15 cellular contexts compared by ENCODE assay signal in genomic region chr7:149067869-149068268, GRCh38. TPM values are rescaled to one million over a fixed set of nuclear protein-coding genes. Genes with fewer than 3 reads are reported as not detected.
A peak's percentile ranks its signal among the peaks of the same experiment; 100 is the strongest.
DNase-seq lines count a peak whose midpoint lies in the region; ATAC-seq, FAIRE-seq and TF ChIP-seq lines count a peak whose summit lies in the region.
"Had no signal": no experiment of that assay in that cellular context is flagged by ENCODE, and none has a peak within 500 bp of the region (broad histone marks: within the 10 kb centered on the region; RNA-seq: fewer than 3 reads in every experiment).

No MANE protein-coding gene starts in this region.

- intact Hi-C loops in right cardiac atrium (cut with DNase I) = loop anchor here in 2 of 4 donors (5.0 to 10.0 kb wide), 2 partner anchors 61 to 63 kb away; no protein-coding TSS in a partner anchor

- TF ChIP-seq CTCF in GM12875 (IDR thresholded peaks at IDR 0.05; ENCODE audit: borderline replicate concordance, insufficient read depth, low read depth, low read length) = peak; percentile 18; the same call in 1 of the 2 replicates
- TF ChIP-seq CTCF in RWPE1 (conservative IDR thresholded peaks at IDR 0.05; ENCODE audit: low read depth) = peak; percentile 21; the same call in 1 of the 2 replicates
- peak in 2 of 3 experiments; percentile 16 to 35 for TF ChIP-seq CTCF in keratinocyte (optimal IDR thresholded peaks at IDR 0.05 in 1 of 3, IDR thresholded peaks at IDR 0.05 in 1 of 3, conservative IDR thresholded peaks at IDR 0.05 in 1 of 3; ENCODE audit: extremely low read depth in 1 of 3, insufficient read depth in 2 of 3, low read length in 3 of 3)

- H3K27ac ChIP-seq in RWPE1 (no peak overlapping the region), keratinocyte (ENCODE audit: control insufficient read depth, insufficient read depth, low read length) (no peak overlapping the region), right cardiac atrium (ENCODE audit: low read length) (no peak overlapping the region)
- H3K27ac ChIP-seq: pancreas had no signal

- FAIRE-seq in keratinocyte (lab: Jason Lieb, UNC) = no peak
- FAIRE-seq: pancreas had no signal

- WGBS in right cardiac atrium = 80% methylated on average over 4 of the region's 4 CpGs

- H3K4me3 ChIP-seq in GM12875 (ENCODE audit: low read depth, low read length) (no peak overlapping the region), keratinocyte (ENCODE audit: control insufficient read depth in 2 of 3, extremely low read depth in 1 of 3, insufficient read depth in 2 of 3, low read depth in 1 of 3, low read length in 3 of 3) (no peak overlapping the region), right cardiac atrium (ENCODE audit: low read length) (no peak overlapping the region)
- H3K4me3 ChIP-seq: pancreas had no signal

- H2AFZ ChIP-seq in keratinocyte (ENCODE audit: control insufficient read depth, low read length) = no peak overlapping the region

- H3K9me1 ChIP-seq in keratinocyte (ENCODE audit: control insufficient read depth, extremely low read depth, insufficient read depth, low read length) = no peaks in the 10 kb centered on the region

- dilution Hi-C loops in keratinocyte (cut with MboI; ENCODE audit: extremely low pct_ligation_motif_present, low sequenced_read_pairs) = no loop called here

- CTCF ChIA-PET in RWPE1 (lab: Yijun Ruan, JAX) = no interaction called here

- no peaks in the 10 kb centered on the region for H3K79me2 ChIP-seq in keratinocyte (ENCODE audit: control insufficient read depth, insufficient read depth, low read length)

- no peaks in the 10 kb centered on the region for H3K27me3 ChIP-seq in keratinocyte (ENCODE audit: control insufficient read depth, extremely low read depth, insufficient read depth, low read length)
- no peaks in the 10 kb centered on the region for H3K27me3 ChIP-seq in right cardiac atrium (ENCODE audit: control insufficient read depth, insufficient read depth)
- H3K27me3 ChIP-seq: pancreas had no signal

- H4K20me1 ChIP-seq in keratinocyte (ENCODE audit: control insufficient read depth, extremely low read depth, insufficient read depth, low read length) = no peaks in the 10 kb centered on the region

- no peak for ATAC-seq in right cardiac atrium
- no peak for ATAC-seq in GM21515 (IDR thresholded peaks at IDR 0.05; ENCODE audit: unreplicated experiment)
- ATAC-seq: pancreas had no signal

- DNase-seq in NCI-H146 (lab: John Stamatoyannopoulos, UW) (peak; percentile 3), NCI-H146 treated with DMSO at 0.1 percent for 48 hours (lab: John Stamatoyannopoulos, UW; ENCODE audit: unreplicated experiment) (no peak), RWPE1 (ENCODE audit: low spot score) (no peak), keratinocyte (ENCODE audit: low read depth, low spot score) (no peak), right cardiac atrium (no peak), T1000 (lab: John Stamatoyannopoulos, UW) (no peak)
- DNase-seq: ACHN; central memory CD4-positive, alpha-beta T cell; hypothalamus; NCI-H1105 treated with DMSO at 0.1 percent for 48 hours; NCI-H524 treated with DMSO at 0.1 percent for 48 hours; pancreas; stimulated activated CD4-positive, alpha-beta T cell treated with anti-CD3 and anti-CD28 coated beads, Interleukin-15, amount 100 ng/mL, for 24 hours had no signal

- POLR2A ChIA-PET in RWPE1 (lab: Yijun Ruan, JAX; ENCODE audit: low non-redundant PET) = interaction anchor here (0.5 kb wide), 1 partner anchor 39 kb away, joined by 3 read pairs; no protein-coding TSS in a partner anchor

- peaks cover 19 to 20% of the 10 kb centered on the region in 2 experiments for H3K36me3 ChIP-seq in keratinocyte (ENCODE audit: control insufficient read depth in 2 of 2, extremely low read depth in 1 of 2, insufficient read depth in 2 of 2, low read length in 2 of 2)

- H3K4me1 ChIP-seq in keratinocyte (ENCODE audit: control insufficient read depth, extremely low read depth, insufficient read depth, low read length) (no peaks in the 10 kb centered on the region), right cardiac atrium (ENCODE audit: control insufficient read depth, insufficient read depth, low read length) (no peaks in the 10 kb centered on the region)
- H3K4me1 ChIP-seq: pancreas had no signal

- no peak overlapping the region for H3K9ac ChIP-seq in keratinocyte (ENCODE audit: control insufficient read depth, extremely low read depth, insufficient read depth, low read length)

- no peak overlapping the region for H3K4me2 ChIP-seq in keratinocyte (ENCODE audit: control insufficient read depth, extremely low read depth, insufficient read depth, low read depth, low read length)

- H3K9me3 ChIP-seq in keratinocyte (ENCODE audit: control insufficient read depth, low read depth, low read length) (no peaks in the 10 kb centered on the region), right cardiac atrium (ENCODE audit: control insufficient read depth, low read length) (no peaks in the 10 kb centered on the region)
- H3K9me3 ChIP-seq: pancreas had no signal

RNA-seq across cellular contexts. Expression of gene ZNF786, which starts 22.6 kb away (rescaled TPM):
- polyA plus RNA-seq in keratinocyte (2.8 to 4.0 TPM (median 3.3 TPM) in 3 replicates), right cardiac atrium (2.1 TPM)
- 1.9 TPM for polyA plus RNA-seq in keratinocyte (2011; ENCODE audit: low read depth)
- 2.1 and 2.2 TPM in 2 replicates for polyA plus RNA-seq in keratinocyte (2011; cell fraction: cytosol; rRNA removed)
- polyA plus RNA-seq in keratinocyte (2011; cell fraction: nucleus; rRNA removed) = 6.6 and 6.9 TPM in 2 replicates
- 3.7 and 4.2 TPM in 2 replicates for polyA plus RNA-seq in keratinocyte (2012; ENCODE audit: low replicate concordance)
- polyA minus RNA-seq in keratinocyte = 2.3 to 9.4 TPM (median 7.8 TPM) in 3 replicates
- polyA minus RNA-seq in keratinocyte (2011; cell fraction: cytosol; rRNA and poly(A)+ RNA removed) = 9.2 TPM
- polyA minus RNA-seq in keratinocyte (2011; cell fraction: nucleus; rRNA and poly(A)+ RNA removed) = 7.7 and 11.5 TPM in 2 replicates
- total RNA-seq in right cardiac atrium = 1 to 10 TPM; 2.5 to 4.1 (median 3.3) TPM

RNA-seq across cellular contexts. Expression of gene PDIA4, which starts 39.6 kb away (rescaled TPM):
- polyA plus RNA-seq in keratinocyte = 97.1 to 270 TPM (median 145 TPM) in 3 replicates
- 68.3 TPM for polyA plus RNA-seq in keratinocyte (2011; ENCODE audit: low read depth)
- polyA plus RNA-seq in keratinocyte (2011; cell fraction: cytosol; rRNA removed) = 51.5 and 52.7 TPM in 2 replicates
- polyA plus RNA-seq in keratinocyte (2011; cell fraction: nucleus; rRNA removed) = 143 and 148 TPM in 2 replicates
- 62.5 and 209 TPM in 2 replicates for polyA plus RNA-seq in keratinocyte (2012; ENCODE audit: low replicate concordance)
- 103 to 122 TPM (median 112 TPM) in 3 replicates for polyA minus RNA-seq in keratinocyte
- 85.0 TPM for polyA minus RNA-seq in keratinocyte (2011; cell fraction: cytosol; rRNA and poly(A)+ RNA removed)
- 106 and 149 TPM in 2 replicates for polyA minus RNA-seq in keratinocyte (2011; cell fraction: nucleus; rRNA and poly(A)+ RNA removed)
- total RNA-seq in right cardiac atrium = 10 to 100 TPM; 33.0 to 69.2 (median 46.3) TPM
- 24.4 TPM for polyA plus RNA-seq in right cardiac atrium

RNA-seq across cellular contexts. Expression of gene ZNF425, which starts 58.3 kb away (rescaled TPM):
- polyA plus RNA-seq in keratinocyte (1.5 to 2.3 TPM (median 1.8 TPM) in 3 replicates), right cardiac atrium (0.50 TPM)
- polyA plus RNA-seq in keratinocyte (2011; ENCODE audit: low read depth) = 4.7 TPM
- polyA plus RNA-seq in keratinocyte (2011; cell fraction: cytosol; rRNA removed) = 1.5 and 2.0 TPM in 2 replicates
- 2.5 and 3.2 TPM in 2 replicates for polyA plus RNA-seq in keratinocyte (2011; cell fraction: nucleus; rRNA removed)
- polyA plus RNA-seq in keratinocyte (2012; ENCODE audit: low replicate concordance) = 2.2 and 2.9 TPM in 2 replicates
- polyA minus RNA-seq in keratinocyte = 2.1 to 4.3 TPM (median 2.2 TPM) in 3 replicates
- polyA minus RNA-seq in keratinocyte (2011; cell fraction: cytosol; rRNA and poly(A)+ RNA removed) = 2.1 TPM
- 2.1 and 4.0 TPM in 2 replicates for polyA minus RNA-seq in keratinocyte (2011; cell fraction: nucleus; rRNA and poly(A)+ RNA removed)
- total RNA-seq in right cardiac atrium = under 1 TPM; 0.72 to 0.99 (median 0.81) TPM
